6 cellular contexts compared by ENCODE assay signal in the genomic region with DNA sequence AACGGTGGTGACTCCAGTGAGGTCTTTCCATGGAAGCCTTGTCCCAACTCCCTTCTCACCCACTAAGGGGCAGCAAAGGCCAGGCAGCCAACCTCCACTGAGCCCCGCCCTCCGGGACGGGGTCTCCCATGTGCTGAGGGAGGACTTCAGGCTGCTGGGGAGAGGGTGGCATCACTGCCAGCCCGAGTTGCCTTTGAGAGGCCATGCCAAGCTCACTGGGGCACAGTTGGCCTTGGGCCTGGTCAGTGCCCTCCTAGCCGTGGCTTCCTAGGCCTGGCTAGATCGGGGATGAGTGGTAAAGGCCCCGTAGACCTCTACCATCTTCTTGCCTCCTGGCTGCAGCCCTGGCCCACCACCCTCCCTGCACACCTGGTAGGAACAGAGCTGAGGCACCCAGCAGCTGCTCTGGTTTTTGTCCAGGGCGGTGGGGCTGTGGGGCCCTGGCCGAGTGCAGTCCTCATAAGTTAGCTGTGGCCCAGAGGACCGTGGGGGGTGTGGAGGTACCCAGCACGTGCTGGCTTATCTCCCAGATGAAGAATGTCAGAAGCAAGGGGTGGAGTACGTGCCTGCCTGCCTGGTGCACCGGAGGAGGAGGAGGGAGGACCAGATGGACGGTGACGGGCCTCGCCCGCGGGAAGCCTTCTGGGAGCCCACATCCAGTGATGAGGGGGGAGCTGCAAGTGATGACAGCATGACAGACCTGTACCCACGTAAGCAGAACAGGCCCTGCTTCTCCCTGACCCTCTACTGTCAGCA. TPM values are rescaled to one million over a fixed set of nuclear protein-coding genes. Genes with fewer than 3 reads are reported as not detected.
A peak's percentile ranks its signal among the peaks of the same experiment; 100 is the strongest.
DNase-seq lines count a peak whose midpoint lies in the region; ATAC-seq and TF ChIP-seq lines count a peak whose summit lies in the region.

No MANE protein-coding gene starts in this region.

- H3K4me3 Mint-ChIP-seq in CD8-positive, alpha-beta memory T cell: peak overlapping the region in 2 of 7 donors; percentile 36 to 75

- peaks cover 0 to 3% of the 10 kb centered on the region in 2 donors for H3K27me3 Mint-ChIP-seq in CD8-positive, alpha-beta memory T cell

- no peaks in the 10 kb centered on the region for H3K27me3 ChIP-seq in CD8-positive, alpha-beta memory T cell (ENCODE audit: insufficient read depth, low read length, poor library complexity, severe bottlenecking)
- no peaks in the 10 kb centered on the region for H3K27me3 ChIP-seq in foreskin keratinocyte

- peaks cover 31% of the 10 kb centered on the region for H3K4me1 ChIP-seq in CD8-positive, alpha-beta memory T cell (ENCODE audit: insufficient read depth, low read length)
- peaks cover 15% of the 10 kb centered on the region for H3K4me1 ChIP-seq in foreskin keratinocyte

- peaks cover 28 to 62% (median 30%) of the 10 kb centered on the region in 3 donors for H3K4me1 Mint-ChIP-seq in CD8-positive, alpha-beta memory T cell

- H3K4me3 ChIP-seq in CD8-positive, alpha-beta memory T cell (ENCODE audit: low read length): no peak overlapping the region

- CTCF ChIA-PET in CD8-positive, alpha-beta memory T cell (lab: Charles Lee): interaction anchor here (8.2 kb wide), 1 partner anchor 13 kb away, joined by 84 read pairs; no protein-coding TSS in a partner anchor

- TF ChIP-seq CTCF in foreskin keratinocyte (conservative IDR thresholded peaks at IDR 0.05): peak; percentile 64

- POLR2A ChIA-PET in CD8-positive, alpha-beta memory T cell (lab: Charles Lee): interaction anchor here (5.9 kb wide), 1 partner anchor 12 kb away, joined by 58 read pairs; no protein-coding TSS in a partner anchor

- no peaks in the 10 kb centered on the region for H3K9me3 ChIP-seq in CD8-positive, alpha-beta memory T cell (ENCODE audit: low read length)

- H3K27ac ChIP-seq in CD8-positive, alpha-beta memory T cell (ENCODE audit: low read depth, low read length): no peak overlapping the region
- H3K27ac ChIP-seq in foreskin keratinocyte: no peak overlapping the region

- peak overlapping the region in 7 of 8 donors; percentile 39 to 88 (median 66) for H3K27ac Mint-ChIP-seq in CD8-positive, alpha-beta memory T cell

- peaks cover 47% of the 10 kb centered on the region for H3K36me3 ChIP-seq in CD8-positive, alpha-beta memory T cell (ENCODE audit: insufficient read depth, low read length)

- ATAC-seq in foreskin keratinocyte (no peak), GM18858 (IDR thresholded peaks at IDR 0.05; ENCODE audit: unreplicated experiment) (no peak), HG02938 (IDR thresholded peaks at IDR 0.05; ENCODE audit: unreplicated experiment) (no peak), HG02588 (IDR thresholded peaks at IDR 0.05; ENCODE audit: unreplicated experiment) (no peak)

- H3K9me3 Mint-ChIP-seq in CD8-positive, alpha-beta memory T cell: no peaks in the 10 kb centered on the region

- H3K36me3 Mint-ChIP-seq in CD8-positive, alpha-beta memory T cell: peaks cover 4 to 74% (median 9%) of the 10 kb centered on the region in 3 donors

- DNase-seq in CD8-positive, alpha-beta memory T cell: no peak
- DNase-seq in NCI-H2171 treated with DMSO at 0.1 percent for 48 hours (lab: John Stamatoyannopoulos, UW) (peak; percentile 72), foreskin keratinocyte (no peak)

RNA-seq across cellular contexts. Expression of a gene that starts 3.2 kb away (rescaled TPM):
- 10 to 100 TPM; 34.9 to 35.2 TPM for total RNA-seq in CD8-positive, alpha-beta memory T cell
- 46.6 TPM for polyA plus RNA-seq in CD8-positive, alpha-beta memory T cell
- total RNA-seq in foreskin keratinocyte: 36.1 and 47.2 TPM in 2 replicates
- polyA plus RNA-seq in foreskin keratinocyte: 58.5 and 63.9 TPM in 2 replicates

RNA-seq across cellular contexts. Expression of a gene that starts 3.3 kb away (rescaled TPM):
- 10 to 100 TPM; 35.9 to 37.8 TPM for total RNA-seq in CD8-positive, alpha-beta memory T cell
- polyA plus RNA-seq in CD8-positive, alpha-beta memory T cell: 110 TPM
- total RNA-seq in foreskin keratinocyte: 16.3 and 18.5 TPM in 2 replicates
- polyA plus RNA-seq in foreskin keratinocyte: 35.1 and 38.2 TPM in 2 replicates

RNA-seq across cellular contexts. Expression of a gene that starts 11.6 kb away (rescaled TPM):
- 1,000 to 10,000 TPM; 3,139 to 3,155 TPM for total RNA-seq in CD8-positive, alpha-beta memory T cell
- polyA plus RNA-seq in CD8-positive, alpha-beta memory T cell: 1,038 TPM
- 2,430 and 2,456 TPM in 2 replicates for total RNA-seq in foreskin keratinocyte
- 3,394 and 3,430 TPM in 2 replicates for polyA plus RNA-seq in foreskin keratinocyte

RNA-seq across cellular contexts. Expression of a gene that starts 11.7 kb away (rescaled TPM):
- 10 to 100 TPM; 43.3 to 46.3 TPM for total RNA-seq in CD8-positive, alpha-beta memory T cell
- polyA plus RNA-seq in CD8-positive, alpha-beta memory T cell: 19.0 TPM
- total RNA-seq in foreskin keratinocyte: 22.6 and 24.7 TPM in 2 replicates
- 20.4 and 20.9 TPM in 2 replicates for polyA plus RNA-seq in foreskin keratinocyte

RNA-seq across cellular contexts. Expression of a gene that starts 16.3 kb away (rescaled TPM):
- 100 to 1,000 TPM; 239 to 250 TPM for total RNA-seq in CD8-positive, alpha-beta memory T cell
- polyA plus RNA-seq in CD8-positive, alpha-beta memory T cell: 202 TPM
- 215 and 233 TPM in 2 replicates for total RNA-seq in foreskin keratinocyte
- polyA plus RNA-seq in foreskin keratinocyte: 151 and 158 TPM in 2 replicates
